In genomic region chr3:51975857-51976549, GRCh38 we compare ENCODE assay signal across 8 cellular contexts. TPM values are rescaled to one million over a fixed set of nuclear protein-coding genes. Genes with fewer than 3 reads are reported as not detected.
DNase-seq lines count a peak whose midpoint lies in the region; ATAC-seq and TF ChIP-seq lines count a peak whose summit lies in the region.

No MANE protein-coding gene starts in this region.

- no peaks in the 10 kb centered on the region for H3K27me3 Mint-ChIP-seq in activated naive CD8-positive, alpha-beta T cell

- no peaks in the 10 kb centered on the region for H3K36me3 Mint-ChIP-seq in activated naive CD8-positive, alpha-beta T cell

- no peak overlapping the region for H3K27ac ChIP-seq in cardiac muscle cell

- H3K4me1 ChIP-seq in cardiac muscle cell (ENCODE audit: low read depth), result peaks cover 21% of the 10 kb centered on the region

- no peaks in the 10 kb centered on the region for H3K9me3 Mint-ChIP-seq in activated naive CD8-positive, alpha-beta T cell (ENCODE audit: low read depth)

- DNase-seq in D341Med (ENCODE audit: low spot score), result peak; percentile 82
- peak; percentile 43 for DNase-seq in M059J (ENCODE audit: low read depth)
- DNase-seq in cardiac muscle cell (ENCODE audit: low read depth in 1 of 2, low spot score in 1 of 2), result peak; percentile 76 to 81
- peak; percentile 72 for DNase-seq in omental fat pad (ENCODE audit: low spot score)
- DNase-seq in SIG-M5 treated with dmso at 0.1 percent for 504 hours (lab: John Stamatoyannopoulos, UW; ENCODE audit: unreplicated experiment), result no peak
- no peak for DNase-seq in 8988T

- ATAC-seq in omental fat pad (ENCODE audit: low FRiP score) (no peak), GM18867 (IDR thresholded peaks at IDR 0.05; ENCODE audit: unreplicated experiment) (no peak)

- peaks cover 28% of the 10 kb centered on the region for H3K4me1 Mint-ChIP-seq in activated naive CD8-positive, alpha-beta T cell (ENCODE audit: low read depth)

- no peaks in the 10 kb centered on the region for H3K27me3 ChIP-seq in cardiac muscle cell

- H3K4me3 Mint-ChIP-seq in activated naive CD8-positive, alpha-beta T cell, result peak overlapping the region; percentile 95

- peak; percentile 29 for TF ChIP-seq CTCF in cardiac muscle cell (IDR thresholded peaks at IDR 0.05; ENCODE audit: low read depth, low read length)
- TF ChIP-seq CTCF in omental fat pad (IDR thresholded peaks at IDR 0.05), result no peak

- H3K27ac Mint-ChIP-seq in activated naive CD8-positive, alpha-beta T cell, result peak overlapping the region; percentile 88

- H3K9me3 ChIP-seq in cardiac muscle cell (ENCODE audit: low read depth), result no peaks in the 10 kb centered on the region

- no peaks in the 10 kb centered on the region for H3K36me3 ChIP-seq in cardiac muscle cell

- H3K4me3 ChIP-seq in cardiac muscle cell, result peak overlapping the region; percentile 51

RNA-seq across cellular contexts. Expression of gene ABHD14A, which starts 1.1 kb away (rescaled TPM):
- 9.9 and 17.8 TPM in 2 replicates for total RNA-seq in M059J (2014; rRNA removed; shearing (Covaris generic))
- 56.5 and 105 TPM in 2 replicates for total RNA-seq in cardiac muscle cell
- polyA plus RNA-seq in cardiac muscle cell, result 95.9 and 104 TPM in 2 replicates
- 10 to 100 TPM; 19.0 to 53.4 (median 24.5) TPM for total RNA-seq in omental fat pad

RNA-seq across cellular contexts. Expression of gene ABHD14B, which starts 2.2 kb away (rescaled TPM):
- 10.6 and 14.4 TPM in 2 replicates for total RNA-seq in M059J (2014; rRNA removed; shearing (Covaris generic))
- total RNA-seq in cardiac muscle cell (19.8 and 27.8 TPM in 2 replicates), omental fat pad (10 to 100 TPM; 57.3 to 87.1 (median 80.9) TPM)
- polyA plus RNA-seq in cardiac muscle cell, result 23.3 and 29.9 TPM in 2 replicates

RNA-seq across cellular contexts. Expression of gene ACY1, which starts 7.3 kb away (rescaled TPM):
- total RNA-seq in M059J (2014; rRNA removed; shearing (Covaris generic)), result 26.4 and 29.4 TPM in 2 replicates
- total RNA-seq in cardiac muscle cell, result 87.7 and 99.7 TPM in 2 replicates
- 116 and 125 TPM in 2 replicates for polyA plus RNA-seq in cardiac muscle cell
- 10 to 100 TPM; 34.0 to 57.7 (median 52.1) TPM for total RNA-seq in omental fat pad

RNA-seq across cellular contexts. Expression of gene PCBP4, which starts 8.7 kb away (rescaled TPM):
- total RNA-seq in M059J (2014; rRNA removed; shearing (Covaris generic)), result 14.7 and 45.1 TPM in 2 replicates
- total RNA-seq in cardiac muscle cell (151 and 226 TPM in 2 replicates), omental fat pad (10 to 100 TPM; 21.4 to 84.0 (median 23.4) TPM)
- 114 and 122 TPM in 2 replicates for polyA plus RNA-seq in cardiac muscle cell

RNA-seq across cellular contexts. Expression of gene RPL29, which starts 19.7 kb away (rescaled TPM):
- total RNA-seq in M059J (2014; rRNA removed; shearing (Covaris generic)), result 590 and 1,001 TPM in 2 replicates
- total RNA-seq in cardiac muscle cell (1,533 and 1,673 TPM in 2 replicates), omental fat pad (1,000 to 10,000 TPM; 1,723 to 2,189 (median 1,972) TPM)
- polyA plus RNA-seq in cardiac muscle cell, result 844 and 941 TPM in 2 replicates

Comparison
In these comparisons a context has a peak if more than half of its experiments do, and no peak if none do; other contexts are left out.
1. DNase-seq: peak in D341Med (single experiment), M059J (single experiment), cardiac muscle cell (2 of 2) and omental fat pad (single experiment); none in SIG-M5 treated with dmso at 0.1 percent for 504 hours (single experiment) and 8988T (single experiment).